Comparison of ENCODE assay signal across 40 cellular contexts in genomic region chrX:80229626-80230025, GRCh38.
"Had no signal": no experiment of that assay in that cellular context is flagged by ENCODE, and none has a peak within 500 bp of the region (broad histone marks: within the 10 kb centered on the region; RNA-seq: fewer than 3 reads in every experiment).

No MANE protein-coding gene starts in this region.

- H3K36me3 ChIP-seq: adrenal gland, ascending aorta, brain microvascular endothelial cell, breast epithelium, cardiac muscle cell had no signal

- H3K4me1 ChIP-seq: adrenal gland, ascending aorta, body of pancreas, breast epithelium had no signal

- H3K27me3 Mint-ChIP-seq: activated naive CD4-positive, alpha-beta T cell treated with anti-CD3 and anti-CD28 coated beads, Interleukin-2, amount 10 ng/mL, durations not matched to agents 7 days and 5 days; activated naive CD4-positive, alpha-beta T cell treated with anti-CD3 and anti-CD28 coated beads, Interleukin-2, amount 50 U/mL, for 24 hours; activated naive CD8-positive, alpha-beta T cell; activated naive CD8-positive, alpha-beta T cell treated with anti-CD3 and anti-CD28 coated beads for 36 hours; activated naive CD8-positive, alpha-beta T cell treated with anti-CD3 and anti-CD28 coated beads, Interleukin-2, amount 10 ng/mL, durations not matched to agents 7 days and 5 days; activated naive CD8-positive, alpha-beta T cell treated with anti-CD3 and anti-CD28 coated beads, Interleukin-2, amount 50 U/mL, for 24 hours; activated T-helper 17 cell treated with anti-CD3 and anti-CD28 coated beads, Interleukin-2, amount 50 U/mL, for 72 hours; brain; central memory CD8-positive, alpha-beta T cell had no signal

- H3K4me3 ChIP-seq: adrenal gland, ascending aorta, body of pancreas, breast epithelium, cardiac muscle cell had no signal

- H3K4me1 Mint-ChIP-seq: activated naive CD4-positive, alpha-beta T cell treated with anti-CD3 and anti-CD28 coated beads, Interleukin-2, amount 10 ng/mL, durations not matched to agents 7 days and 5 days; activated naive CD4-positive, alpha-beta T cell treated with anti-CD3 and anti-CD28 coated beads, Interleukin-2, amount 50 U/mL, for 24 hours; activated naive CD8-positive, alpha-beta T cell treated with anti-CD3 and anti-CD28 coated beads for 36 hours; activated naive CD8-positive, alpha-beta T cell treated with anti-CD3 and anti-CD28 coated beads, Interleukin-2, amount 10 ng/mL, durations not matched to agents 7 days and 5 days; activated naive CD8-positive, alpha-beta T cell treated with anti-CD3 and anti-CD28 coated beads, Interleukin-2, amount 50 U/mL, for 24 hours; activated T-helper 17 cell treated with anti-CD3 and anti-CD28 coated beads, Interleukin-2, amount 50 U/mL, for 72 hours; brain; central memory CD8-positive, alpha-beta T cell had no signal

- H3K27me3 ChIP-seq: adrenal gland, ascending aorta, body of pancreas, brain microvascular endothelial cell, breast epithelium, cardiac muscle cell had no signal

- DNase-seq: activated effector memory CD4-positive, alpha-beta T cell treated with anti-CD3 and anti-CD28 coated beads, Interleukin-2, amount 50 U/mL, for 16 hours; activated effector memory CD4-positive, alpha-beta T cell treated with Interleukin-2 at 50 U/mL for 16 hours; activated gamma-delta T cell; activated gamma-delta T cell treated with Interleukin-2 at 50 U/mL for 16 hours; activated naive CD4-positive, alpha-beta T cell; activated naive CD4-positive, alpha-beta T cell treated with anti-CD3 and anti-CD28 coated beads for 36 hours; activated naive CD4-positive, alpha-beta T cell treated with anti-CD3 and anti-CD28 coated beads, Interleukin-2, amount 10 ng/mL, durations not matched to agents 7 days and 5 days; activated naive CD4-positive, alpha-beta T cell treated with anti-CD3 and anti-CD28 coated beads, Interleukin-2, amount 50 U/mL, for 16 hours; activated naive CD4-positive, alpha-beta T cell treated with Interleukin-2 at 50 U/mL for 16 hours; activated naive CD8-positive, alpha-beta T cell treated with anti-CD3 and anti-CD28 coated beads for 36 hours; activated naive CD8-positive, alpha-beta T cell treated with anti-CD3 and anti-CD28 coated beads, Interleukin-2, amount 10 ng/mL, durations not matched to agents 7 days and 5 days; activated naive CD8-positive, alpha-beta T cell treated with anti-CD3 and anti-CD28 coated beads, Interleukin-2, amount 50 U/mL, for 24 hours; activated T-cell treated with anti-CD3 and anti-CD28 coated beads for 4 hours; activated T-cell treated with anti-CD3 and anti-CD28 coated beads, Interleukin-2, amount 50 U/mL, for 1 hour; activated T-cell treated with anti-CD3 and anti-CD28 coated beads, Interleukin-2, amount 50 U/mL, for 24 hours; activated T-cell treated with anti-CD3 and anti-CD28 coated beads, Interleukin-2, amount 50 U/mL, for 4 hours; activated T-cell treated with anti-CD3 and anti-CD28 coated beads, Interleukin-2, amount 50 U/mL, for 48 hours; activated T-cell treated with anti-CD3 and anti-CD28 coated beads, Interleukin-2, amount 50 U/mL, for 72 hours; adrenal gland; amniotic stem cell; amygdala; anterior cingulate cortex; aorta; body of pancreas; brain microvascular endothelial cell; caudate nucleus; central memory CD4-positive, alpha-beta T cell; cerebellar nuclear complex had no signal

- H3K27ac Mint-ChIP-seq: activated naive CD4-positive, alpha-beta T cell treated with anti-CD3 and anti-CD28 coated beads for 36 hours; activated naive CD4-positive, alpha-beta T cell treated with anti-CD3 and anti-CD28 coated beads, Interleukin-2, amount 10 ng/mL, durations not matched to agents 7 days and 5 days; activated naive CD4-positive, alpha-beta T cell treated with anti-CD3 and anti-CD28 coated beads, Interleukin-2, amount 50 U/mL, for 24 hours; activated naive CD4-positive, alpha-beta T cell treated with anti-CD3 and anti-CD28 coated beads, Interleukin-2, amount 50 U/mL, for 72 hours; activated naive CD8-positive, alpha-beta T cell; activated naive CD8-positive, alpha-beta T cell treated with anti-CD3 and anti-CD28 coated beads for 36 hours; activated naive CD8-positive, alpha-beta T cell treated with anti-CD3 and anti-CD28 coated beads, Interleukin-2, amount 10 ng/mL, durations not matched to agents 7 days and 5 days; activated naive CD8-positive, alpha-beta T cell treated with anti-CD3 and anti-CD28 coated beads, Interleukin-2, amount 50 U/mL, for 24 hours; activated T-cell treated with anti-CD3 and anti-CD28 coated beads, Interleukin-2, amount 50 U/mL, for 24 hours; activated T-cell treated with anti-CD3 and anti-CD28 coated beads, Interleukin-2, amount 50 U/mL, for 72 hours; activated T-helper 1 cell treated with anti-CD3 and anti-CD28 coated beads, Interleukin-12 subunit alpha, Interleukin-12 subunit beta, Interleukin-2, Interleukin-4 antibody, amounts not matched to agents 30 ng/mL and 10 ng/mL and 1 ng/mL, durations not matched to agents 14 hours and 24 hours and 36 hours; activated T-helper 17 cell treated with anti-CD3 and anti-CD28 coated beads, Interleukin-2, amount 50 U/mL, for 72 hours; activated T-helper 2 cell treated with anti-CD3 and anti-CD28 coated beads, Interferon-gamma antibody, Interleukin-2, Interleukin-4, amounts not matched to agents 10 μg/mL and 5 μg/mL and 100 μg/mL, durations not matched to agents 14 hours and 24 hours and 36 hours; brain had no signal

- H3K4me3 Mint-ChIP-seq: activated naive CD4-positive, alpha-beta T cell treated with anti-CD3 and anti-CD28 coated beads for 36 hours; activated naive CD4-positive, alpha-beta T cell treated with anti-CD3 and anti-CD28 coated beads, Interleukin-2, amount 10 ng/mL, durations not matched to agents 7 days and 5 days; activated naive CD4-positive, alpha-beta T cell treated with anti-CD3 and anti-CD28 coated beads, Interleukin-2, amount 50 U/mL, for 24 hours; activated naive CD8-positive, alpha-beta T cell; activated naive CD8-positive, alpha-beta T cell treated with anti-CD3 and anti-CD28 coated beads for 36 hours; activated naive CD8-positive, alpha-beta T cell treated with anti-CD3 and anti-CD28 coated beads, Interleukin-2, amount 10 ng/mL, durations not matched to agents 7 days and 5 days; activated naive CD8-positive, alpha-beta T cell treated with anti-CD3 and anti-CD28 coated beads, Interleukin-2, amount 50 U/mL, for 24 hours; activated T-cell treated with anti-CD3 and anti-CD28 coated beads, Interleukin-2, amount 50 U/mL, for 24 hours; activated T-cell treated with anti-CD3 and anti-CD28 coated beads, Interleukin-2, amount 50 U/mL, for 4 hours; activated T-cell treated with anti-CD3 and anti-CD28 coated beads, Interleukin-2, amount 50 U/mL, for 72 hours; activated T-helper 1 cell treated with anti-CD3 and anti-CD28 coated beads, Interleukin-12 subunit alpha, Interleukin-12 subunit beta, Interleukin-2, Interleukin-4 antibody, amounts not matched to agents 30 ng/mL and 10 ng/mL and 1 ng/mL, durations not matched to agents 14 hours and 24 hours and 36 hours; activated T-helper 17 cell treated with anti-CD3 and anti-CD28 coated beads, Interleukin-2, amount 50 U/mL, for 72 hours; brain; central memory CD8-positive, alpha-beta T cell had no signal

- FAIRE-seq: bronchial epithelial cell had no signal

- H3K9me3 ChIP-seq: adrenal gland, ascending aorta, body of pancreas, breast epithelium had no signal

- H3K27ac ChIP-seq: adrenal gland, ascending aorta, body of pancreas, brain microvascular endothelial cell, breast epithelium, cardiac muscle cell had no signal

- H3K36me3 Mint-ChIP-seq: activated naive CD4-positive, alpha-beta T cell treated with anti-CD3 and anti-CD28 coated beads, Interleukin-2, amount 10 ng/mL, durations not matched to agents 7 days and 5 days; activated naive CD4-positive, alpha-beta T cell treated with anti-CD3 and anti-CD28 coated beads, Interleukin-2, amount 50 U/mL, for 24 hours; activated naive CD4-positive, alpha-beta T cell treated with anti-CD3 and anti-CD28 coated beads, Interleukin-2, amount 50 U/mL, for 72 hours; activated naive CD8-positive, alpha-beta T cell; activated naive CD8-positive, alpha-beta T cell treated with anti-CD3 and anti-CD28 coated beads for 36 hours; activated naive CD8-positive, alpha-beta T cell treated with anti-CD3 and anti-CD28 coated beads, Interleukin-2, amount 10 ng/mL, durations not matched to agents 7 days and 5 days; brain had no signal

- H3K9me3 Mint-ChIP-seq: activated naive CD4-positive, alpha-beta T cell treated with anti-CD3 and anti-CD28 coated beads for 36 hours; activated naive CD4-positive, alpha-beta T cell treated with anti-CD3 and anti-CD28 coated beads, Interleukin-2, amount 10 ng/mL, durations not matched to agents 7 days and 5 days; activated naive CD4-positive, alpha-beta T cell treated with anti-CD3 and anti-CD28 coated beads, Interleukin-2, amount 50 U/mL, for 24 hours; activated naive CD4-positive, alpha-beta T cell treated with anti-CD3 and anti-CD28 coated beads, Interleukin-2, amount 50 U/mL, for 72 hours; activated naive CD8-positive, alpha-beta T cell treated with anti-CD3 and anti-CD28 coated beads, Interleukin-2, amount 10 ng/mL, durations not matched to agents 7 days and 5 days; activated naive CD8-positive, alpha-beta T cell treated with anti-CD3 and anti-CD28 coated beads, Interleukin-2, amount 50 U/mL, for 24 hours; activated T-cell treated with anti-CD3 and anti-CD28 coated beads, Interleukin-2, amount 50 U/mL, for 24 hours; activated T-cell treated with anti-CD3 and anti-CD28 coated beads, Interleukin-2, amount 50 U/mL, for 4 hours; activated T-helper 1 cell treated with anti-CD3 and anti-CD28 coated beads, Interleukin-12 subunit alpha, Interleukin-12 subunit beta, Interleukin-2, Interleukin-4 antibody, amounts not matched to agents 30 ng/mL and 10 ng/mL and 1 ng/mL, durations not matched to agents 14 hours and 24 hours and 36 hours; activated T-helper 17 cell treated with anti-CD3 and anti-CD28 coated beads, Interleukin-2, amount 50 U/mL, for 72 hours; activated T-helper 2 cell treated with anti-CD3 and anti-CD28 coated beads, Interferon-gamma antibody, Interleukin-2, Interleukin-4, amounts not matched to agents 10 μg/mL and 5 μg/mL and 100 μg/mL, durations not matched to agents 14 hours and 24 hours and 36 hours; central memory CD8-positive, alpha-beta T cell had no signal

- ATAC-seq: activated naive CD4-positive, alpha-beta T cell treated with anti-CD3 and anti-CD28 coated beads, Interleukin-2, amount 50 U/mL, for 72 hours; activated naive CD8-positive, alpha-beta T cell treated with anti-CD3 and anti-CD28 coated beads, Interleukin-2, amount 50 U/mL, for 24 hours; activated T-cell treated with anti-CD3 and anti-CD28 coated beads, Interleukin-2, amount 50 U/mL, for 4 hours; activated T-cell treated with anti-CD3 and anti-CD28 coated beads, Interleukin-2, amount 50 U/mL, for 72 hours; activated T-helper 17 cell treated with anti-CD3 and anti-CD28 coated beads, Interleukin-2, amount 50 U/mL, for 72 hours; body of pancreas had no signal
